24 cellular contexts compared by ENCODE assay signal in genomic region chr1:184366992-184367391, GRCh38. TPM values are rescaled to one million over a fixed set of nuclear protein-coding genes. Genes with fewer than 3 reads are reported as not detected.
DNase-seq lines count a peak whose midpoint lies in the region; ATAC-seq and TF ChIP-seq lines count a peak whose summit lies in the region.
"Had no signal": no experiment of that assay in that cellular context is flagged by ENCODE, and none has a peak within 500 bp of the region (broad histone marks: within the 10 kb centered on the region; RNA-seq: fewer than 3 reads in every experiment).

No MANE protein-coding gene starts in this region.

- no peaks in the 10 kb centered on the region for H3K27me3 Mint-ChIP-seq in H9 (ENCODE audit: low read depth)

- 51 to 61% (median 53%) methylated on average over 11 of the region's 11 CpGs for WGBS in psoas muscle, 3 donors
- WGBS in H9 (ENCODE audit: extremely low coverage, insufficient read length, low lambda C conversion rate) = no CpG with 5 or more reads among the region's 11 CpGs

- no peak overlapping the region for H3T11ph ChIP-seq in H9 (ENCODE audit: low read length)

- no peaks in the 10 kb centered on the region for H4K20me1 ChIP-seq in H9 (ENCODE audit: control insufficient read depth, insufficient read depth, insufficient read length)
- H4K20me1 ChIP-seq: BLaER1 had no signal

- no peak overlapping the region for H3K9ac ChIP-seq in H9 (ENCODE audit: extremely low read depth, insufficient read length, low read length)
- H3K9ac ChIP-seq: BLaER1, neural progenitor cell had no signal

- TF ChIP-seq CTCF in choroid plexus epithelial cell (conservative IDR thresholded peaks at IDR 0.05; ENCODE audit: low read depth, low read length) = no peak
- no peak for TF ChIP-seq CTCF in psoas muscle (IDR thresholded peaks at IDR 0.05)
- TF ChIP-seq CTCF in H9 (conservative IDR thresholded peaks at IDR 0.05) = no peak

- no peak overlapping the region for H4K8ac ChIP-seq in H9 (replicated peaks; ENCODE audit: insufficient read length, low read depth, low read length)

- H3K9me3 Mint-ChIP-seq in H9 = no peaks in the 10 kb centered on the region
- H3K9me3 Mint-ChIP-seq: activated naive CD4-positive, alpha-beta T cell treated with anti-CD3 and anti-CD28 coated beads, Interleukin-2, amount 10 ng/mL, durations not matched to agents 7 days and 5 days; activated T-cell treated with anti-CD3 and anti-CD28 coated beads, Interleukin-2, amount 50 U/mL, for 72 hours; neural progenitor cell had no signal

- H3K56ac ChIP-seq in H9 (ENCODE audit: insufficient read length, low read depth, low read length) = no peak overlapping the region

- peaks cover 36% of the 10 kb centered on the region for H3K4me1 ChIP-seq in psoas muscle
- H3K4me1 ChIP-seq in H9 (ENCODE audit: insufficient read depth, low read length) = no peaks in the 10 kb centered on the region; the same call in 1 of the 2 replicates
- H3K4me1 ChIP-seq: A549, BLaER1, neural progenitor cell, uterus had no signal

- H3K9me3 ChIP-seq in psoas muscle = no peaks in the 10 kb centered on the region
- no peaks in the 10 kb centered on the region for H3K9me3 ChIP-seq in H9 (ENCODE audit: control insufficient read depth, low read depth, low read length)
- H3K9me3 ChIP-seq: A549, BLaER1, uterus had no signal

- H3K79me2 ChIP-seq in H9 (ENCODE audit: insufficient read depth, low read length) = no peaks in the 10 kb centered on the region

- H2BK20ac ChIP-seq in H9 (ENCODE audit: low read depth, low read length, poor library complexity, severe bottlenecking) = no peak overlapping the region

- no peak overlapping the region for H3K4ac ChIP-seq in H9 (ENCODE audit: low read depth, low read length)

- H3K23me2 ChIP-seq in H9 (ENCODE audit: insufficient read length, low read depth, low read length, poor library complexity, severe bottlenecking) = no peaks in the 10 kb centered on the region

- no peak overlapping the region for H2BK12ac ChIP-seq in H9 (ENCODE audit: insufficient read length, low read depth, low read length)

- no peak overlapping the region for H3K14ac ChIP-seq in H9 (ENCODE audit: insufficient read depth, low read length)

- peak overlapping the region; percentile 21 for H3K27ac ChIP-seq in psoas muscle
- no peak overlapping the region for H3K27ac ChIP-seq in H9 (ENCODE audit: insufficient read length, low read depth, low read length)
- H3K27ac ChIP-seq: A549, BLaER1, neural progenitor cell, RWPE1, uterus had no signal

- H3K23ac ChIP-seq in H9 (ENCODE audit: insufficient read length, low read depth, low read length) = no peak overlapping the region

- no peaks in the 10 kb centered on the region for H3K36me3 ChIP-seq in psoas muscle (ENCODE audit: insufficient read depth in 1 of 2, low read depth in 1 of 2)
- H3K36me3 ChIP-seq: BLaER1, neural progenitor cell, uterus had no signal

- no peak overlapping the region for H2BK5ac ChIP-seq in H9 (ENCODE audit: insufficient read length, low read length)

- H3K79me1 ChIP-seq in H9 (ENCODE audit: insufficient read depth, low read depth, low read length, poor library complexity, severe bottlenecking) = no peaks in the 10 kb centered on the region

- no peak overlapping the region for H3K4me2 ChIP-seq in H9 (ENCODE audit: insufficient read depth, insufficient read length, low read length)
- H3K4me2 ChIP-seq: A549, BLaER1, neural progenitor cell had no signal

- peaks cover 8 to 14% of the 10 kb centered on the region in 2 experiments; a peak in 2 of 4 replicates for H3K4me1 Mint-ChIP-seq in H9
- H3K4me1 Mint-ChIP-seq: activated naive CD4-positive, alpha-beta T cell treated with anti-CD3 and anti-CD28 coated beads, Interleukin-2, amount 10 ng/mL, durations not matched to agents 7 days and 5 days had no signal

- no peak overlapping the region for H2AK5ac ChIP-seq in H9 (ENCODE audit: insufficient read length, low read length)

- H3K36me3 Mint-ChIP-seq in H9 (ENCODE audit: insufficient read depth in 1 of 3, low read depth in 3 of 3) = no peaks in the 10 kb centered on the region; a peak in 1 of 7 replicates
- H3K36me3 Mint-ChIP-seq: activated naive CD4-positive, alpha-beta T cell treated with anti-CD3 and anti-CD28 coated beads, Interleukin-2, amount 10 ng/mL, durations not matched to agents 7 days and 5 days; neural progenitor cell had no signal

- H3K4me3 ChIP-seq in choroid plexus epithelial cell (ENCODE audit: low read depth, low read length) (no peak overlapping the region), psoas muscle (peak overlapping the region; percentile 1)
- H3K4me3 ChIP-seq: A549, BLaER1, neural progenitor cell, uterus had no signal

- no peak overlapping the region for H2BK120ac ChIP-seq in H9 (ENCODE audit: low read depth, low read length, poor library complexity, severe bottlenecking)

- H2AFZ ChIP-seq in H9 (ENCODE audit: low read length) = no peak overlapping the region
- H2AFZ ChIP-seq: neural progenitor cell had no signal

- no peak overlapping the region for H3K18ac ChIP-seq in H9 (ENCODE audit: insufficient read length, low read depth, low read length)

- peak in 3 of 4 donors; percentile 26 to 33 (median 27) for ATAC-seq in psoas muscle
- no peak for ATAC-seq in GM21825 (IDR thresholded peaks at IDR 0.05; ENCODE audit: unreplicated experiment)
- ATAC-seq: A549; activated T-cell treated with anti-CD3 and anti-CD28 coated beads, Interleukin-2, amount 50 U/mL, for 72 hours; esophagus mucosa; left ventricle myocardium superior had no signal

- H4K91ac ChIP-seq in H9 (ENCODE audit: insufficient read length, low read depth, low read length) = no peak overlapping the region

- no peak overlapping the region for H4K5ac ChIP-seq in H9 (ENCODE audit: insufficient read length, low read depth, low read length)

- H3K4me3 Mint-ChIP-seq in H9 = no peak overlapping the region
- H3K4me3 Mint-ChIP-seq: activated naive CD4-positive, alpha-beta T cell treated with anti-CD3 and anti-CD28 coated beads, Interleukin-2, amount 10 ng/mL, durations not matched to agents 7 days and 5 days; activated T-cell treated with anti-CD3 and anti-CD28 coated beads, Interleukin-2, amount 50 U/mL, for 72 hours; neural progenitor cell had no signal

- intact Hi-C loops in psoas muscle (cut with DNase I) = loop anchor here in 1 of 2 donors (5.0 kb wide), 1 partner anchor 80 kb away; no protein-coding TSS in a partner anchor

- DNase-seq in AML-193 (lab: John Stamatoyannopoulos, UW) (peak; percentile 54 to 69), NOMO-1 treated with dmso at 0.1 percent for 144 hours (lab: John Stamatoyannopoulos, UW; ENCODE audit: unreplicated experiment) (peak; percentile 29), choroid plexus epithelial cell (ENCODE audit: low read depth) (peak; percentile 47), psoas muscle (no peak), globus pallidus (ENCODE audit: low spot score) (no peak), H9 (no peak), OCI-M2 (lab: John Stamatoyannopoulos, UW; ENCODE audit: unreplicated experiment) (no peak)
- DNase-seq: activated naive CD4-positive, alpha-beta T cell treated with anti-CD3 and anti-CD28 coated beads, Interleukin-2, amount 10 ng/mL, durations not matched to agents 7 days and 5 days; activated T-cell treated with anti-CD3 and anti-CD28 coated beads, Interleukin-2, amount 50 U/mL, for 72 hours; effector memory CD4-positive, alpha-beta T cell; glutamatergic neuron; left ventricle myocardium superior; NCI-H1694 treated with DMSO at 0.1 percent for 48 hours; NCI-H226; stimulated activated CD8-positive, alpha-beta memory T cell treated with anti-CD3 and anti-CD28 coated beads, Interleukin-4, amount 100 ng/mL, for 48 hours; substantia nigra; T-helper 9 cell; uterus had no signal

- H3K27me3 ChIP-seq in psoas muscle (ENCODE audit: insufficient read depth in 3 of 3, low read length in 2 of 3) (no peaks in the 10 kb centered on the region), H9 (ENCODE audit: insufficient read depth, low read length) (no peaks in the 10 kb centered on the region)
- H3K27me3 ChIP-seq: BLaER1, neural progenitor cell, uterus had no signal

- H2BK15ac ChIP-seq in H9 (ENCODE audit: low read depth, low read length) = no peak overlapping the region

- H3K27ac Mint-ChIP-seq in H9 = no peak overlapping the region; a peak in 1 of 7 replicates
- H3K27ac Mint-ChIP-seq: activated naive CD4-positive, alpha-beta T cell treated with anti-CD3 and anti-CD28 coated beads, Interleukin-2, amount 10 ng/mL, durations not matched to agents 7 days and 5 days; activated T-cell treated with anti-CD3 and anti-CD28 coated beads, Interleukin-2, amount 50 U/mL, for 72 hours; neural progenitor cell had no signal

RNA-seq across cellular contexts. Expression of gene C1orf21, which starts 19.8 kb away (rescaled TPM):
- total RNA-seq in psoas muscle = 100 to 1,000 TPM; 103 to 184 (median 149) TPM
- 100 to 1,000 TPM in 2 of 3 donors, 10 to 100 TPM in 1; 55.5 to 216 (median 185) TPM for polyA plus RNA-seq in psoas muscle
- 36.0 and 36.4 TPM in 2 replicates for total RNA-seq in H9 (2021)

Comparison
In these comparisons a context has a peak if more than half of its experiments do, and no peak if none do; other contexts are left out.
1. DNase-seq: peak in AML-193 (2 of 2), NOMO-1 treated with dmso at 0.1 percent for 144 hours (single experiment) and choroid plexus epithelial cell (single experiment); none in psoas muscle (0 of 2), globus pallidus (single experiment), H9 (single experiment) and OCI-M2 (single experiment).